In genomic region chr7:134514663-134515062, GRCh38 we compare ENCODE assay signal across 8 cellular contexts. TPM values are rescaled to one million over a fixed set of nuclear protein-coding genes. Genes with fewer than 3 reads are reported as not detected.
DNase-seq lines count a peak whose midpoint lies in the region; ATAC-seq, FAIRE-seq and TF ChIP-seq lines count a peak whose summit lies in the region.

No MANE protein-coding gene starts in this region.

- peaks cover 16% of the 10 kb centered on the region for H3K4me1 ChIP-seq in astrocyte (ENCODE audit: insufficient read depth, low read length)
- H3K4me1 ChIP-seq in hepatocyte (ENCODE audit: insufficient read depth), result no peaks in the 10 kb centered on the region

- H3K4me2 ChIP-seq in astrocyte (ENCODE audit: low read length) (no peak overlapping the region), hepatocyte (no peak overlapping the region)

- FAIRE-seq in astrocyte (lab: Jason Lieb, UNC), result no peak

- no peaks in the 10 kb centered on the region for H3K9me3 Mint-ChIP-seq in astrocyte (ENCODE audit: unreplicated experiment)

- H3K9me3 ChIP-seq in astrocyte (ENCODE audit: insufficient read depth, low read depth, low read length), result no peaks in the 10 kb centered on the region
- H3K9me3 ChIP-seq in hepatocyte (ENCODE audit: low read depth), result no peaks in the 10 kb centered on the region

- H3K79me2 ChIP-seq in astrocyte (ENCODE audit: insufficient read depth, low read length), result no peaks in the 10 kb centered on the region
- H3K79me2 ChIP-seq in hepatocyte, result no peaks in the 10 kb centered on the region

- H3K4me3 Mint-ChIP-seq in astrocyte (ENCODE audit: unreplicated experiment), result no peak overlapping the region

- DNase-seq in AG09319 (ENCODE audit: extremely low read depth, low read depth) (peak; percentile 55), HL-60 (ENCODE audit: low read depth in 1 of 2, low spot score in 1 of 2) (peak; percentile 48 to 59), NCI-H748 treated with DMSO at 0.1 percent for 48 hours (lab: John Stamatoyannopoulos, UW) (peak; percentile 34), astrocyte (ENCODE audit: low read depth) (peak; percentile 47), hepatocyte (ENCODE audit: low spot score) (peak; percentile 84), skeletal muscle cell (ENCODE audit: low read depth) (peak; percentile 25)

- no peaks in the 10 kb centered on the region for H3K36me3 Mint-ChIP-seq in astrocyte (ENCODE audit: low read depth, unreplicated experiment)

- peak overlapping the region; percentile 70 for H3K27ac Mint-ChIP-seq in astrocyte (ENCODE audit: unreplicated experiment)

- H2AFZ ChIP-seq in astrocyte (ENCODE audit: low read depth, low read length) (no peak overlapping the region), hepatocyte (no peak overlapping the region)

- H3K27me3 ChIP-seq in HL-60 (ENCODE audit: insufficient read depth, poor library complexity, severe bottlenecking) (no peaks in the 10 kb centered on the region), astrocyte (ENCODE audit: insufficient read depth, low read length) (no peaks in the 10 kb centered on the region), hepatocyte (no peaks in the 10 kb centered on the region)

- no peaks in the 10 kb centered on the region for H3K9me2 ChIP-seq in hepatocyte (replicated peaks; ENCODE audit: insufficient read depth)

- TF ChIP-seq CTCF in AG09319 (IDR thresholded peaks at IDR 0.05; ENCODE audit: low read depth, low read length) (peak; percentile 68), GM12872 (IDR thresholded peaks at IDR 0.05; ENCODE audit: insufficient read depth, low read depth, low read length) (peak; percentile 61; the same call in 2 of the 3 replicates), HL-60 (IDR thresholded peaks at IDR 0.05; ENCODE audit: insufficient read depth, low read length) (peak; percentile 51), astrocyte (IDR thresholded peaks at IDR 0.05; ENCODE audit: insufficient read depth, low read depth, low read length) (peak; percentile 73), hepatocyte (IDR thresholded peaks at IDR 0.05; ENCODE audit: poor library complexity) (peak; percentile 74)

- no peak for ATAC-seq in GM21737 (IDR thresholded peaks at IDR 0.05; ENCODE audit: unreplicated experiment)

- H4K20me1 ChIP-seq in astrocyte (ENCODE audit: insufficient read depth, low read length) (no peaks in the 10 kb centered on the region), hepatocyte (ENCODE audit: insufficient read depth, poor library complexity, severe bottlenecking) (no peaks in the 10 kb centered on the region)

- 5% methylated on average over 4 of the region's 4 CpGs for WGBS in hepatocyte (ENCODE audit: low lambda C conversion rate, missing lambda C conversion rate)

- H3K36me3 ChIP-seq in astrocyte (ENCODE audit: insufficient read depth, low read length) (no peaks in the 10 kb centered on the region), hepatocyte (replicated peaks; ENCODE audit: insufficient read depth, low read depth) (no peaks in the 10 kb centered on the region)

- no peak overlapping the region for H3K9ac ChIP-seq in astrocyte (ENCODE audit: low read length)

- H3K4me3 ChIP-seq in HL-60 (replicated peaks; ENCODE audit: insufficient read depth, low read length) (no peak overlapping the region), astrocyte (ENCODE audit: insufficient read depth, low read depth, low read length) (no peak overlapping the region), hepatocyte (no peak overlapping the region), skeletal muscle cell (ENCODE audit: low read depth, low read length) (no peak overlapping the region)

- H3K27ac ChIP-seq in HL-60 (replicated peaks) (no peak overlapping the region), astrocyte (ENCODE audit: low read depth, low read length) (no peak overlapping the region), hepatocyte (no peak overlapping the region)

- H3K27me3 Mint-ChIP-seq in astrocyte (ENCODE audit: low read depth, unreplicated experiment), result peaks cover 3% of the 10 kb centered on the region

- H3K4me1 Mint-ChIP-seq in astrocyte (ENCODE audit: low read depth, unreplicated experiment), result peaks cover 16% of the 10 kb centered on the region

RNA-seq across cellular contexts. Expression of gene AKR1B10, which starts 12.7 kb away (rescaled TPM):
- total RNA-seq in astrocyte (0.17 and 0.54 TPM in 2 replicates), hepatocyte (60.3 and 84.8 TPM in 2 replicates)
- 94.4 and 95.0 TPM in 2 replicates for polyA plus RNA-seq in hepatocyte

RNA-seq across cellular contexts. Expression of gene AKR1B15, which starts 34.2 kb away (rescaled TPM):
- total RNA-seq in astrocyte (not detected in 2 replicates), hepatocyte (4.8 and 6.3 TPM in 2 replicates)
- 13.7 and 14.1 TPM in 2 replicates for polyA plus RNA-seq in hepatocyte

RNA-seq across cellular contexts. Expression of gene AKR1B1, which starts 55.8 kb away (rescaled TPM):
- total RNA-seq in astrocyte (88.9 and 114 TPM in 2 replicates), hepatocyte (129 and 146 TPM in 2 replicates)
- polyA plus RNA-seq in hepatocyte, result 342 and 373 TPM in 2 replicates

Comparison
In these comparisons a context has a peak if more than half of its experiments do, and no peak if none do; other contexts are left out.
1. DNase-seq: peak in every context shown above with its lines; median percentile 84 in hepatocyte; 55 in AG09319; 54 in HL-60; 47 in astrocyte; 34 in NCI-H748 treated with DMSO at 0.1 percent for 48 hours; 25 in skeletal muscle cell.
2. RNA of gene AKR1B10, which starts 12.7 kb away (total RNA-seq): 60.3 to 84.8 TPM in hepatocyte; 0.17 to 0.54 TPM in astrocyte; every median in the first group is over 10 times any median in the second.
3. Peak in every context shown above with its lines, with median percentiles within 50 percentile points of each other: CTCF ChIP-seq.